1 cellular context compared by ENCODE assay signal in genomic region chr1:211675230-211676105, GRCh38.
TF ChIP-seq lines count a peak whose summit lies in the region.

NEK2 (minus strand) TSS chr1:211675621; CDS start chr1:211675479, 142 bp downstream.

TF ChIP-seq in HepG2, 621 proteins besides CTCF, POLR2A, EP300 and RAD21 (continued from another document and continues in another):
- TF ChIP-seq, protein P1, sequence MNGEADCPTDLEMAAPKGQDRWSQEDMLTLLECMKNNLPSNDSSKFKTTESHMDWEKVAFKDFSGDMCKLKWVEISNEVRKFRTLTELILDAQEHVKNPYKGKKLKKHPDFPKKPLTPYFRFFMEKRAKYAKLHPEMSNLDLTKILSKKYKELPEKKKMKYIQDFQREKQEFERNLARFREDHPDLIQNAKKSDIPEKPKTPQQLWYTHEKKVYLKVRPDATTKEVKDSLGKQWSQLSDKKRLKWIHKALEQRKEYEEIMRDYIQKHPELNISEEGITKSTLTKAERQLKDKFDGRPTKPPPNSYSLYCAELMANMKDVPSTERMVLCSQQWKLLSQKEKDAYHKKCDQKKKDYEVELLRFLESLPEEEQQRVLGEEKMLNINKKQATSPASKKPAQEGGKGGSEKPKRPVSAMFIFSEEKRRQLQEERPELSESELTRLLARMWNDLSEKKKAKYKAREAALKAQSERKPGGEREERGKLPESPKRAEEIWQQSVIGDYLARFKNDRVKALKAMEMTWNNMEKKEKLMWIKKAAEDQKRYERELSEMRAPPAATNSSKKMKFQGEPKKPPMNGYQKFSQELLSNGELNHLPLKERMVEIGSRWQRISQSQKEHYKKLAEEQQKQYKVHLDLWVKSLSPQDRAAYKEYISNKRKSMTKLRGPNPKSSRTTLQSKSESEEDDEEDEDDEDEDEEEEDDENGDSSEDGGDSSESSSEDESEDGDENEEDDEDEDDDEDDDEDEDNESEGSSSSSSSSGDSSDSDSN (CRISPR knock-in tag; IDR thresholded peaks at IDR 0.05): peak; percentile 71
- TF ChIP-seq LCORL (IDR thresholded peaks at IDR 0.05) (no peak), LCORL (CRISPR knock-in tag; IDR thresholded peaks at IDR 0.05) (peak; percentile 95), MIER3 (CRISPR knock-in tag; IDR thresholded peaks at IDR 0.05; ENCODE audit: borderline replicate concordance) (peak; percentile 54; the same call in 1 of the 2 replicates), IRX3 (CRISPR knock-in tag; IDR thresholded peaks at IDR 0.05; ENCODE audit: borderline replicate concordance, low read depth) (no peak), ZNF562 (CRISPR knock-in tag; IDR thresholded peaks at IDR 0.05; ENCODE audit: borderline replicate concordance) (no peak), KLF16 (CRISPR knock-in tag; IDR thresholded peaks at IDR 0.05) (peak in 1 of 2 experiments; percentile 95; a peak in 2 of 4 replicates), SMARCE1 (IDR thresholded peaks at IDR 0.05; ENCODE audit: borderline replicate concordance) (no peak), PRPF4 (IDR thresholded peaks at IDR 0.05; ENCODE audit: low read depth, low read length, poor library complexity, severe bottlenecking) (no peak), TFDP1 (CRISPR knock-in tag; IDR thresholded peaks at IDR 0.05; ENCODE audit: borderline replicate concordance) (peak; percentile 98), ZNF614 (CRISPR knock-in tag; IDR thresholded peaks at IDR 0.05; ENCODE audit: borderline replicate concordance) (peak; percentile 74; the same call in 1 of the 2 replicates), ZNF724P (CRISPR knock-in tag; IDR thresholded peaks at IDR 0.05; ENCODE audit: borderline replicate concordance) (no peak; the same call in 1 of the 2 replicates), BCL6 (CRISPR knock-in tag; IDR thresholded peaks at IDR 0.05) (peak; percentile 72; the same call in 1 of the 2 replicates), GATAD1 (CRISPR knock-in tag; IDR thresholded peaks at IDR 0.05) (peak; percentile 96), CREB1 (IDR thresholded peaks at IDR 0.05) (peak; percentile 77), CREB1 (CRISPR knock-in tag; IDR thresholded peaks at IDR 0.05) (peak; percentile 92), DMAP1 (CRISPR knock-in tag; IDR thresholded peaks at IDR 0.05) (peak; percentile 80; the same call in 1 of the 2 replicates), ZNF616 (CRISPR knock-in tag; IDR thresholded peaks at IDR 0.05; ENCODE audit: low read depth) (no peak), PHF20 (CRISPR knock-in tag; IDR thresholded peaks at IDR 0.05) (peak; percentile 77), ZFAT (CRISPR knock-in tag; conservative IDR thresholded peaks at IDR 0.05) (no peak), YEATS4 (CRISPR knock-in tag; IDR thresholded peaks at IDR 0.05; ENCODE audit: borderline replicate concordance) (peak; percentile 85), GABPA (IDR thresholded peaks at IDR 0.05; ENCODE audit: low read depth, low read length) (no peak), GABPA (CRISPR knock-in tag; IDR thresholded peaks at IDR 0.05; ENCODE audit: low read depth) (peak; percentile 70), ZSCAN22 (CRISPR knock-in tag; IDR thresholded peaks at IDR 0.05) (0 out of 2 replicates have a peak, but pooled peaks have one; percentile 22), ZNF264 (CRISPR knock-in tag; IDR thresholded peaks at IDR 0.05) (peak; percentile 95), LRRFIP1 (CRISPR knock-in tag; conservative IDR thresholded peaks at IDR 0.05) (no peak), ZFP90 (CRISPR knock-in tag; IDR thresholded peaks at IDR 0.05; ENCODE audit: borderline replicate concordance) (peak; percentile 22; the same call in 1 of the 2 replicates), ZNF160 (CRISPR knock-in tag; IDR thresholded peaks at IDR 0.05) (0 out of 2 replicates have a peak, but pooled peaks have one; percentile 81), FOXA1 (IDR thresholded peaks at IDR 0.05) (no peak), FOXA1 (CRISPR knock-in tag; IDR thresholded peaks at IDR 0.05) (peak; percentile 38; the same call in 1 of the 2 replicates), ZNF782 (CRISPR knock-in tag; IDR thresholded peaks at IDR 0.05; ENCODE audit: borderline replicate concordance) (no peak), SMAD1 (CRISPR knock-in tag; IDR thresholded peaks at IDR 0.05; ENCODE audit: borderline replicate concordance, low read depth) (no peak), CBFB (CRISPR knock-in tag; IDR thresholded peaks at IDR 0.05) (peak; percentile 72; the same call in 1 of the 2 replicates), PITX1 (CRISPR knock-in tag; IDR thresholded peaks at IDR 0.05) (peak; percentile 80; the same call in 1 of the 2 replicates), ZNF883 (CRISPR knock-in tag; IDR thresholded peaks at IDR 0.05; ENCODE audit: not compliant biosample characterization) (no peak), ZNF878 (CRISPR knock-in tag; IDR thresholded peaks at IDR 0.05) (peak; percentile 91), KLF6 (CRISPR knock-in tag; IDR thresholded peaks at IDR 0.05) (peak; percentile 86), ZNF674 (CRISPR knock-in tag; IDR thresholded peaks at IDR 0.05; ENCODE audit: low read depth) (no peak), SIN3B (IDR thresholded peaks at IDR 0.05; ENCODE audit: low read length) (peak; percentile 99), SUZ12 (IDR thresholded peaks at IDR 0.05; ENCODE audit: low read depth, low read length) (peak; percentile 21; the same call in 1 of the 2 replicates), ZNF619 (CRISPR knock-in tag; IDR thresholded peaks at IDR 0.05) (no peak; the same call in 1 of the 2 replicates), POLR2AphosphoS5 (IDR thresholded peaks at IDR 0.05; ENCODE audit: low read depth, low read length) (peak; percentile 63; the same call in 1 of the 2 replicates), ZFP82 (CRISPR knock-in tag; IDR thresholded peaks at IDR 0.05; ENCODE audit: borderline replicate concordance) (no peak), ZNF816 (CRISPR knock-in tag; IDR thresholded peaks at IDR 0.05; ENCODE audit: borderline replicate concordance) (peak; percentile 82), IRF2 (CRISPR knock-in tag; IDR thresholded peaks at IDR 0.05) (peak; percentile 90; the same call in 1 of the 2 replicates), RARA (CRISPR knock-in tag; IDR thresholded peaks at IDR 0.05) (peak; percentile 87), NFIC (IDR thresholded peaks at IDR 0.05; ENCODE audit: low read length) (peak; percentile 47; the same call in 1 of the 2 replicates), TCF12 (IDR thresholded peaks at IDR 0.05) (no peak), TCF12 (CRISPR knock-in tag; IDR thresholded peaks at IDR 0.05) (peak; percentile 86), ZNF253 (CRISPR knock-in tag; IDR thresholded peaks at IDR 0.05; ENCODE audit: borderline replicate concordance) (no peak; the same call in 1 of the 2 replicates)
- TF ChIP-seq, protein P2, sequence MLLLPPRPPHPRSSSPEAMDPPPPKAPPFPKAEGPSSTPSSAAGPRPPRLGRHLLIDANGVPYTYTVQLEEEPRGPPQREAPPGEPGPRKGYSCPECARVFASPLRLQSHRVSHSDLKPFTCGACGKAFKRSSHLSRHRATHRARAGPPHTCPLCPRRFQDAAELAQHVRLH (CRISPR knock-in tag; IDR thresholded peaks at IDR 0.05; ENCODE audit: borderline replicate concordance, low read depth): peak; percentile 89; the same call in 1 of the 2 replicates
- TF ChIP-seq, protein P3, sequence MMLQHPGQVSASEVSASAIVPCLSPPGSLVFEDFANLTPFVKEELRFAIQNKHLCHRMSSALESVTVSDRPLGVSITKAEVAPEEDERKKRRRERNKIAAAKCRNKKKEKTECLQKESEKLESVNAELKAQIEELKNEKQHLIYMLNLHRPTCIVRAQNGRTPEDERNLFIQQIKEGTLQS (CRISPR knock-in tag; IDR thresholded peaks at IDR 0.05): peak; percentile 100
- TF ChIP-seq, protein P4, sequence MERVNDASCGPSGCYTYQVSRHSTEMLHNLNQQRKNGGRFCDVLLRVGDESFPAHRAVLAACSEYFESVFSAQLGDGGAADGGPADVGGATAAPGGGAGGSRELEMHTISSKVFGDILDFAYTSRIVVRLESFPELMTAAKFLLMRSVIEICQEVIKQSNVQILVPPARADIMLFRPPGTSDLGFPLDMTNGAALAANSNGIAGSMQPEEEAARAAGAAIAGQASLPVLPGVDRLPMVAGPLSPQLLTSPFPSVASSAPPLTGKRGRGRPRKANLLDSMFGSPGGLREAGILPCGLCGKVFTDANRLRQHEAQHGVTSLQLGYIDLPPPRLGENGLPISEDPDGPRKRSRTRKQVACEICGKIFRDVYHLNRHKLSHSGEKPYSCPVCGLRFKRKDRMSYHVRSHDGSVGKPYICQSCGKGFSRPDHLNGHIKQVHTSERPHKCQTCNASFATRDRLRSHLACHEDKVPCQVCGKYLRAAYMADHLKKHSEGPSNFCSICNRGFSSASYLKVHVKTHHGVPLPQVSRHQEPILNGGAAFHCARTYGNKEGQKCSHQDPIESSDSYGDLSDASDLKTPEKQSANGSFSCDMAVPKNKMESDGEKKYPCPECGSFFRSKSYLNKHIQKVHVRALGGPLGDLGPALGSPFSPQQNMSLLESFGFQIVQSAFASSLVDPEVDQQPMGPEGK (CRISPR knock-in tag; IDR thresholded peaks at IDR 0.05): peak; percentile 82
- TF ChIP-seq, protein P5, sequence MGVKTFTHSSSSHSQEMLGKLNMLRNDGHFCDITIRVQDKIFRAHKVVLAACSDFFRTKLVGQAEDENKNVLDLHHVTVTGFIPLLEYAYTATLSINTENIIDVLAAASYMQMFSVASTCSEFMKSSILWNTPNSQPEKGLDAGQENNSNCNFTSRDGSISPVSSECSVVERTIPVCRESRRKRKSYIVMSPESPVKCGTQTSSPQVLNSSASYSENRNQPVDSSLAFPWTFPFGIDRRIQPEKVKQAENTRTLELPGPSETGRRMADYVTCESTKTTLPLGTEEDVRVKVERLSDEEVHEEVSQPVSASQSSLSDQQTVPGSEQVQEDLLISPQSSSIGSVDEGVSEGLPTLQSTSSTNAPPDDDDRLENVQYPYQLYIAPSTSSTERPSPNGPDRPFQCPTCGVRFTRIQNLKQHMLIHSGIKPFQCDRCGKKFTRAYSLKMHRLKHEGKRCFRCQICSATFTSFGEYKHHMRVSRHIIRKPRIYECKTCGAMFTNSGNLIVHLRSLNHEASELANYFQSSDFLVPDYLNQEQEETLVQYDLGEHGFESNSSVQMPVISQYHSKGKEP (CRISPR knock-in tag; IDR thresholded peaks at IDR 0.05): no peak
- TF ChIP-seq, protein P6, sequence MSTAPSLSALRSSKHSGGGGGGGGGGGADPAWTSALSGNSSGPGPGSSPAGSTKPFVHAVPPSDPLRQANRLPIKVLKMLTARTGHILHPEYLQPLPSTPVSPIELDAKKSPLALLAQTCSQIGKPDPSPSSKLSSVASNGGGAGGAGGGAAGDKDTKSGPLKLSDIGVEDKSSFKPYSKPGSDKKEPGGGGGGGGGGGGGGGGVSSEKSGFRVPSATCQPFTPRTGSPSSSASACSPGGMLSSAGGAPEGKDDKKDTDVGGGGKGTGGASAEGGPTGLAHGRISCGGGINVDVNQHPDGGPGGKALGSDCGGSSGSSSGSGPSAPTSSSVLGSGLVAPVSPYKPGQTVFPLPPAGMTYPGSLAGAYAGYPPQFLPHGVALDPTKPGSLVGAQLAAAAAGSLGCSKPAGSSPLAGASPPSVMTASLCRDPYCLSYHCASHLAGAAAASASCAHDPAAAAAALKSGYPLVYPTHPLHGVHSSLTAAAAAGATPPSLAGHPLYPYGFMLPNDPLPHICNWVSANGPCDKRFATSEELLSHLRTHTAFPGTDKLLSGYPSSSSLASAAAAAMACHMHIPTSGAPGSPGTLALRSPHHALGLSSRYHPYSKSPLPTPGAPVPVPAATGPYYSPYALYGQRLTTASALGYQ (CRISPR knock-in tag; IDR thresholded peaks at IDR 0.05): peak; percentile 89
- TF ChIP-seq, protein P7, sequence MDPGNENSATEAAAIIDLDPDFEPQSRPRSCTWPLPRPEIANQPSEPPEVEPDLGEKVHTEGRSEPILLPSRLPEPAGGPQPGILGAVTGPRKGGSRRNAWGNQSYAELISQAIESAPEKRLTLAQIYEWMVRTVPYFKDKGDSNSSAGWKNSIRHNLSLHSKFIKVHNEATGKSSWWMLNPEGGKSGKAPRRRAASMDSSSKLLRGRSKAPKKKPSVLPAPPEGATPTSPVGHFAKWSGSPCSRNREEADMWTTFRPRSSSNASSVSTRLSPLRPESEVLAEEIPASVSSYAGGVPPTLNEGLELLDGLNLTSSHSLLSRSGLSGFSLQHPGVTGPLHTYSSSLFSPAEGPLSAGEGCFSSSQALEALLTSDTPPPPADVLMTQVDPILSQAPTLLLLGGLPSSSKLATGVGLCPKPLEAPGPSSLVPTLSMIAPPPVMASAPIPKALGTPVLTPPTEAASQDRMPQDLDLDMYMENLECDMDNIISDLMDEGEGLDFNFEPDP (CRISPR knock-in tag; conservative IDR thresholded peaks at IDR 0.05): no peak
- TF ChIP-seq, protein P8, sequence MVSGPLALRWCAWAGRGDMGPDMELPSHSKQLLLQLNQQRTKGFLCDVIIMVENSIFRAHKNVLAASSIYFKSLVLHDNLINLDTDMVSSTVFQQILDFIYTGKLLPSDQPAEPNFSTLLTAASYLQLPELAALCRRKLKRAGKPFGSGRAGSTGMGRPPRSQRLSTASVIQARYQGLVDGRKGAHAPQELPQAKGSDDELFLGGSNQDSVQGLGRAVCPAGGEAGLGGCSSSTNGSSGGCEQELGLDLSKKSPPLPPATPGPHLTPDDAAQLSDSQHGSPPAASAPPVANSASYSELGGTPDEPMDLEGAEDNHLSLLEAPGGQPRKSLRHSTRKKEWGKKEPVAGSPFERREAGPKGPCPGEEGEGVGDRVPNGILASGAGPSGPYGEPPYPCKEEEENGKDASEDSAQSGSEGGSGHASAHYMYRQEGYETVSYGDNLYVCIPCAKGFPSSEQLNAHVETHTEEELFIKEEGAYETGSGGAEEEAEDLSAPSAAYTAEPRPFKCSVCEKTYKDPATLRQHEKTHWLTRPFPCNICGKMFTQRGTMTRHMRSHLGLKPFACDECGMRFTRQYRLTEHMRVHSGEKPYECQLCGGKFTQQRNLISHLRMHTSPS (CRISPR knock-in tag; IDR thresholded peaks at IDR 0.05; ENCODE audit: low read depth): 0 out of 2 replicates have a peak, but pooled peaks have one; percentile 8
